ENCODE assay signal across 8 cellular contexts in the genomic region with DNA sequence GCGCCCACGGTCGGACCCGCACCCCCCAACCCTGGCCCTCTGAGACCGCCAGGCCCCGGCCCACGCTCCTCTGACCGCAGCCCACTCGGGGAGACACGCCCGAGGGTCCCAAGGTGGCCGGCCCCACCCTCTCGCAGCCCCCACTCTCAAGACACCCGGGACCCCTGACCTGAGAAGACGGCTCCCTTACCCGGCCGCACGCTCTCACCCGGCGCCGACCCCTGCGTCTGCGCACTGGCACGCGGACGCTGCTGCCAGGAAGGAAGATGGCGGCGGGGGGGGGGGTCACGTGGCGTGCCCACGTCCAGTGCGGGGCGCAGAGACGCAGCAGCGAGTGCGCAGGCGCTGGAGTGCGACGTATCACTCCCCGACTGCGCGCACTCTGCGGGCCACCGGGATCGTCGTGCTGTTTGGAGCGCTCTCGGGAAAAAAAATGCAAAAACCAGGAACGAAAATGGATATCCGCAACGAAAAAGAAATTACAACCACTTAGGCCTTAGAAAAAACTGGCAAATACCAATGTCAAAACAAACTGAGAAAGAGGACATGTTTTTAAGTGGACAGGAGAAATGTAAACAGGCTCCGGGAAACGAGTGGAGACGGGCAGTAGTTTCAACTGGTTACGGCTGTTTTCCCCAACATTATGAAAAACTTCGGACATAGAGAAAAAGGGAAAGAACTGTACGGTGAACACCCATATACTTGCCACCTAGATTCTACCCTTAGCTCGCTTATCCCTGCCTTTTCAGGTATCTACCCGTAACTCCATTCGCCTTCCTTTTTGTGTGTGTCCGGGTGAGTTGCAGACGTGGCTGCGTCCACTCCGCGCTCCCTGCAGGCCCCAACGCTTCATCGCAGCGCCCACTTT. TPM values are rescaled to one million over a fixed set of nuclear protein-coding genes. Genes with fewer than 3 reads are reported as not detected.
DNase-seq lines count a peak whose midpoint lies in the region; ATAC-seq and TF ChIP-seq lines count a peak whose summit lies in the region.

A gene (minus strand): TSS at position 236 of the 868 bp plus-strand sequence. CDS start 902 bp downstream, outside the sequence.

- TF ChIP-seq CTCF in GM12875 (IDR thresholded peaks at IDR 0.05; ENCODE audit: borderline replicate concordance, insufficient read depth, low read depth, low read length) (no peak), adrenal gland (IDR thresholded peaks at IDR 0.05) (peak in 1 of 6 experiments; percentile 1), heart left ventricle (IDR thresholded peaks at IDR 0.05) (no peak), tibial nerve (IDR thresholded peaks at IDR 0.05) (peak in 1 of 5 experiments; percentile 17)

- TF ChIP-seq POLR2A in adrenal gland (IDR thresholded peaks at IDR 0.05), result peak; percentile 80 to 93
- TF ChIP-seq POLR2A in heart left ventricle (IDR thresholded peaks at IDR 0.05), result peak; percentile 14 to 87
- peak; percentile 62 to 86 for TF ChIP-seq POLR2A in tibial nerve (IDR thresholded peaks at IDR 0.05)

- H3K9me3 ChIP-seq in adrenal gland (replicated peaks in 1 of 3) (no peaks in the 10 kb centered on the region), heart left ventricle (no peaks in the 10 kb centered on the region), tibial nerve (no peaks in the 10 kb centered on the region)

- peak; percentile 49 for ATAC-seq in HG02840 (IDR thresholded peaks at IDR 0.05; ENCODE audit: low FRiP score, unreplicated experiment)
- peak; percentile 87 to 93 (median 90) for ATAC-seq in heart left ventricle

- H3K4me3 ChIP-seq in GM12875 (ENCODE audit: low read depth, low read length), result peak within 1 kb of the TSS; percentile 87
- peak within 1 kb of the TSS; percentile 27 to 79 (median 54) for H3K4me3 ChIP-seq in adrenal gland
- peak within 1 kb of the TSS; percentile 61 to 100 (median 96) for H3K4me3 ChIP-seq in heart left ventricle
- H3K4me3 ChIP-seq in tibial nerve, result peak within 1 kb of the TSS; percentile 62 to 99 (median 92)

- intact Hi-C loops in T-helper 1 cell treated with Interleukin-12 subunit alpha and Interleukin-12 subunit beta and Interleukin-4 antibody, amounts not matched to agents 30 ng/mL and 1 ng/mL, for 36 hours (cut with micrococcal nuclease), result loop anchor here (1.0 to 10.0 kb wide), 9 partner anchors 37 to 1529 kb away; a partner anchor contains a TSS
- intact Hi-C loops in adrenal gland (cut with DNase I) (no loop called here), heart left ventricle (cut with DNase I) (loop anchor here in 7 of 10 donors (2.0 to 10.0 kb wide), 10 partner anchors 37 to 455 kb away; a partner anchor contains a TSS)

- H3K27me3 ChIP-seq in adrenal gland (no peaks in the 10 kb centered on the region), heart left ventricle (no peaks in the 10 kb centered on the region), tibial nerve (no peaks in the 10 kb centered on the region)

- 2 to 5% (median 4%) methylated on average over 40 to 68 of the region's 68 CpGs for WGBS in adrenal gland, 4 donors
- WGBS in heart left ventricle, 4 donors, result 4% methylated on average over 55 to 68 of the region's 68 CpGs
- 3% methylated on average over 49 to 65 of the region's 68 CpGs for WGBS in tibial nerve, 2 donors

- H3K36me3 ChIP-seq in adrenal gland (replicated peaks in 1 of 2) (peaks cover 0 to 38% of the 10 kb centered on the region in 2 donors), heart left ventricle (peaks cover 0 to 52% (median 45%) of the 10 kb centered on the region in 9 donors), tibial nerve (peaks cover 0 to 60% (median 0%) of the 10 kb centered on the region in 3 donors)

- H3K4me1 ChIP-seq in adrenal gland (replicated peaks in 1 of 2), result peaks cover 7 to 16% of the 10 kb centered on the region in 2 donors
- peaks cover 0 to 65% (median 29%) of the 10 kb centered on the region in 12 donors for H3K4me1 ChIP-seq in heart left ventricle
- H3K4me1 ChIP-seq in tibial nerve, result peaks cover 0 to 49% (median 11%) of the 10 kb centered on the region in 4 donors

- H3K27ac ChIP-seq in adrenal gland (peak within 1 kb of the TSS; percentile 55 to 90 (median 86)), heart left ventricle (peak within 1 kb of the TSS; percentile 81 to 96 (median 92)), tibial nerve (peak within 1 kb of the TSS; percentile 69 to 93 (median 79))

- DNase-seq in NCI-H1694 treated with DMSO at 0.1 percent for 48 hours (lab: John Stamatoyannopoulos, UW) (peak; percentile 86), adrenal gland (peak; percentile 94 to 98 (median 96)), heart left ventricle (peak; percentile 93 to 98 (median 97)), pons (ENCODE audit: low spot score) (peak; percentile 78), tibial nerve (ENCODE audit: low spot score in 2 of 2) (peak; percentile 88 to 91)

- peak in 1 of 2 donors; percentile 93 for TF ChIP-seq EP300 in tibial nerve (IDR thresholded peaks at IDR 0.05)

RNA-seq across cellular contexts. Expression of the gene that starts here (rescaled TPM):
- 60.2 and 62.8 TPM in 2 replicates for total RNA-seq in T-helper 1 cell treated with Interleukin-12 subunit alpha and Interleukin-12 subunit beta and Interleukin-4 antibody, amounts not matched to agents 30 ng/mL and 1 ng/mL, for 36 hours
- total RNA-seq in adrenal gland (10 to 100 TPM; 23.3 to 97.4 (median 52.9) TPM), heart left ventricle (10 to 100 TPM; 45.6 to 77.6 (median 55.3) TPM), tibial nerve (10 to 100 TPM; 18.2 to 54.0 (median 27.8) TPM)
- polyA plus RNA-seq in adrenal gland (10 to 100 TPM; 57.4 to 93.0 (median 67.0) TPM), heart left ventricle (100 to 1,000 TPM in 1 of 2 donors, 10 to 100 TPM in 1; 88.8 to 107 TPM)

Comparison
In these comparisons a context has a peak if more than half of its experiments do, and no peak if none do; other contexts are left out.
1. Peak in every context shown above with its lines: DNase-seq, ATAC-seq, H3K4me3 ChIP-seq and H3K27ac ChIP-seq.
2. intact Hi-C loops: an anchor here in T-helper 1 cell treated with Interleukin-12 subunit alpha and Interleukin-12 subunit beta and Interleukin-4 antibody, amounts not matched to agents 30 ng/mL and 1 ng/mL, for 36 hours (1.0 to 10.0 kb wide) and heart left ventricle (2.0 to 10.0 kb wide); none called in adrenal gland.